8 cellular contexts compared by ENCODE assay signal in genomic region chr6:80106418-80107235, GRCh38. TPM values are rescaled to one million over a fixed set of nuclear protein-coding genes. Genes with fewer than 3 reads are reported as not detected.
A peak's percentile ranks its signal among the peaks of the same experiment; 100 is the strongest.
DNase-seq lines count a peak whose midpoint lies in the region; ATAC-seq, FAIRE-seq and TF ChIP-seq lines count a peak whose summit lies in the region.

TSS of gene BCKDHB (plus strand) at chr6:80106671. CDS start at chr6:80106694, 23 bp downstream.

- peak within 1 kb of the TSS; percentile 81 for H3K4me2 ChIP-seq in OCI-LY1 (ENCODE audit: low read length)

- DNase-seq in Calu3: peak; percentile 98
- DNase-seq in activated CD8-positive, alpha-beta memory T cell treated with anti-CD3 and anti-CD28 coated beads, Interleukin-2, amount 50 U/mL, for 4 hours: peak; percentile 96
- DNase-seq in stimulated activated CD8-positive, alpha-beta memory T cell treated with anti-CD3 and anti-CD28 coated beads, Interleukin-15, amount 100 ng/mL, for 4 hours (ENCODE audit: low read depth in 2 of 2): peak; percentile 92 to 96

- H3F3A ChIP-seq in OCI-LY1 (ENCODE audit: insufficient read depth, low read length): no peaks in the 10 kb centered on the region

- intact Hi-C loops in Calu3 (cut with micrococcal nuclease; ENCODE audit: unreplicated experiment): no loop called here

- peak within 1 kb of the TSS; percentile 94 for H2AFZ ChIP-seq in OCI-LY1 (ENCODE audit: low read length)

- H3K4me1 ChIP-seq in HUES64 (ENCODE audit: insufficient read depth, low read length): peaks cover 9% of the 10 kb centered on the region; the same call in 1 of the 2 replicates
- peaks cover 20% of the 10 kb centered on the region for H3K4me1 ChIP-seq in OCI-LY1 (ENCODE audit: insufficient read depth, low read length, severe bottlenecking)
- H3K4me1 ChIP-seq in mesodermal cell (ENCODE audit: control insufficient read depth, insufficient read depth, low read length, poor library complexity, severe bottlenecking): peaks cover 2% of the 10 kb centered on the region

- no TSS peak for BruUV-seq in Calu3 (replicated peaks; lab: Mats Ljungman, UMichigan)

- peak within 1 kb of the TSS; percentile 89 for H3K9ac ChIP-seq in HUES64 (ENCODE audit: low read depth, low read length)
- peak within 1 kb of the TSS; percentile 77 for H3K9ac ChIP-seq in OCI-LY1 (ENCODE audit: low read length)

- no peaks in the 10 kb centered on the region for H3K27me3 ChIP-seq in HUES64 (ENCODE audit: insufficient read depth, low read length)
- no peaks in the 10 kb centered on the region for H3K27me3 ChIP-seq in OCI-LY1 (ENCODE audit: insufficient read depth, low read length)

- H3K36me3 ChIP-seq in HUES64 (ENCODE audit: insufficient read depth, low read length): no peaks in the 10 kb centered on the region
- H3K36me3 ChIP-seq in OCI-LY1 (ENCODE audit: insufficient read depth, low read length): no peaks in the 10 kb centered on the region
- H3K36me3 ChIP-seq in mesodermal cell (ENCODE audit: control insufficient read depth, insufficient read depth, low read length): no peaks in the 10 kb centered on the region

- CTCF ChIA-PET in Calu3 (lab: Charles Lee): interaction anchor here (0.6 to 1.4 kb wide), 2 partner anchors 22 to 444 kb away, joined by 5 to 6 read pairs; no protein-coding TSS in a partner anchor

- H3K27ac ChIP-seq in HUES64 (ENCODE audit: low read depth, low read length) (peak within 1 kb of the TSS; percentile 91), OCI-LY1 (ENCODE audit: low read depth, low read length, poor library complexity, severe bottlenecking) (no peak within 1 kb of the TSS), mesodermal cell (ENCODE audit: low read depth, low read length, severe bottlenecking) (peak within 1 kb of the TSS; percentile 79)

- H3K36me3 Mint-ChIP-seq in Calu3 (ENCODE audit: insufficient read depth, unreplicated experiment): peaks cover 13% of the 10 kb centered on the region

- peak; percentile 99 for ATAC-seq in GM21447 (IDR thresholded peaks at IDR 0.05; ENCODE audit: unreplicated experiment)

- H3K79me2 ChIP-seq in OCI-LY1 (ENCODE audit: insufficient read depth, low read length): no peaks in the 10 kb centered on the region

- H3K4me3 ChIP-seq in HUES64 (ENCODE audit: low read length): peak within 1 kb of the TSS; percentile 100
- H3K4me3 ChIP-seq in OCI-LY1 (ENCODE audit: low read depth, low read length, poor library complexity, severe bottlenecking): peak within 1 kb of the TSS; percentile 80
- H3K4me3 ChIP-seq in mesodermal cell (ENCODE audit: extremely low read depth, insufficient read depth, low read length, poor library complexity, severe bottlenecking): peak within 1 kb of the TSS; percentile 77

- H3K9me2 ChIP-seq in OCI-LY1 (ENCODE audit: low read depth, low read length): no peaks in the 10 kb centered on the region

- H3K4me1 Mint-ChIP-seq in Calu3 (ENCODE audit: low read depth, unreplicated experiment): peaks cover 20% of the 10 kb centered on the region

- peak; percentile 99 for FAIRE-seq in endometrium (lab: Jason Lieb, UNC)

- H3K9me3 Mint-ChIP-seq in Calu3 (ENCODE audit: low read depth, unreplicated experiment): no peaks in the 10 kb centered on the region

- WGBS in HUES64: under 1% methylated on average over 54 of the region's 56 CpGs
- 0% methylated on average over 41 to 42 of the region's 56 CpGs for WGBS in mesodermal cell (ENCODE audit: insufficient coverage in 2 of 2), 2 experiments

- no peaks in the 10 kb centered on the region for H3K27me3 Mint-ChIP-seq in Calu3 (ENCODE audit: unreplicated experiment)

- no peaks in the 10 kb centered on the region for H4K20me1 ChIP-seq in OCI-LY1 (ENCODE audit: insufficient read depth, low read length)

- peak within 1 kb of the TSS; percentile 92 for H3K4me3 Mint-ChIP-seq in Calu3 (ENCODE audit: low read depth, unreplicated experiment)

- TF ChIP-seq CTCF in Calu3 (IDR thresholded peaks at IDR 0.05; ENCODE audit: unreplicated experiment) (no peak), OCI-LY1 (IDR thresholded peaks at IDR 0.05; ENCODE audit: low read length) (no peak)

- peak within 1 kb of the TSS; percentile 92 for H3K27ac Mint-ChIP-seq in Calu3 (ENCODE audit: unreplicated experiment)

- H3K9me3 ChIP-seq in HUES64 (ENCODE audit: insufficient read depth, low read depth, low read length): no peaks in the 10 kb centered on the region
- no peaks in the 10 kb centered on the region for H3K9me3 ChIP-seq in OCI-LY1 (ENCODE audit: low read length)
- H3K9me3 ChIP-seq in mesodermal cell (ENCODE audit: control insufficient read depth, low read length): no peaks in the 10 kb centered on the region

RNA-seq across cellular contexts. Expression of gene BCKDHB, which starts in this region (rescaled TPM):
- total RNA-seq in Calu3 (2022): 24.9 and 27.3 TPM in 2 replicates
- 19.7 TPM for polyA plus RNA-seq in HUES64 (2013, experiment 1 of 2)
- polyA plus RNA-seq in HUES64 (2013, experiment 2 of 2): 20.2 TPM
- polyA plus RNA-seq in mesodermal cell (2013, experiment 1 of 2): 12.8 TPM
- polyA plus RNA-seq in mesodermal cell (2013, experiment 2 of 2): 17.3 TPM
